Comparison of ENCODE assay signal across 8 cellular contexts in the genomic region with DNA sequence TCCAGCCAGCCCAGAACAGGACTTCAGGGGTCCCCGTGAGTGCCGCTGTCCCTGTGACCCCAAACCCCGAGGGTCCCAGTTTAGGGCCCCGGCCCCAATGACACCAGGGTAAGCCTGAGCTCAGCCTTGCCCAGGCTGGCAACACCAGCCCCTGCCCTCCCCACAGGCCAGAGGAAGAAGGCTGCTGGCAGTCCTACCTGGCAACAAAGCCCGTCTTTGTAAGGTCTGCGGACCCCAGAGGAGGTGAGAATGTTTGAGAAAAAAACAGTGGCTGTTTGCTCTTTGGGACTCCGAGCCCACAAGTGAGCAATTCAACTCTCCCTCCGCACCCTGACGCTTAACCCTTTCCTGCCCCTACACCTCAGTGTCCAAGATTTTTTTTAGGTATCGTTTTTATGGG. TPM values are rescaled to one million over a fixed set of nuclear protein-coding genes. Genes with fewer than 3 reads are reported as not detected.
A peak's percentile ranks its signal among the peaks of the same experiment; 100 is the strongest.
DNase-seq lines count a peak whose midpoint lies in the region; ATAC-seq and TF ChIP-seq lines count a peak whose summit lies in the region.

No MANE protein-coding gene starts in this region.

- H3K27ac ChIP-seq in heart right ventricle (peak overlapping the region; percentile 42 to 90 (median 84)), smooth muscle cell (ENCODE audit: low read depth) (peak overlapping the region; percentile 79)

- H3K79me2 ChIP-seq in smooth muscle cell (ENCODE audit: low read depth): peaks cover 49% of the 10 kb centered on the region

- H3K27me3 Mint-ChIP-seq in activated naive CD8-positive, alpha-beta T cell treated with anti-CD3 and anti-CD28 coated beads for 36 hours: no peaks in the 10 kb centered on the region

- intact Hi-C loops in heart right ventricle (cut with DNase I) (loop anchor here in 3 of 10 donors (2.0 to 10.0 kb wide), 3 partner anchors 85 to 325 kb away; no protein-coding TSS in a partner anchor), cardiac septum (cut with DNase I) (no loop called here)

- H3K9me3 ChIP-seq in heart right ventricle (no peaks in the 10 kb centered on the region), smooth muscle cell (replicated peaks; ENCODE audit: low read depth) (no peaks in the 10 kb centered on the region)

- H4K20me1 ChIP-seq in smooth muscle cell (ENCODE audit: low read depth): peaks cover 41% of the 10 kb centered on the region

- peaks cover 3 to 43% (median 36%) of the 10 kb centered on the region in 9 donors for H3K4me1 ChIP-seq in heart right ventricle
- peaks cover 14% of the 10 kb centered on the region for H3K4me1 ChIP-seq in smooth muscle cell (ENCODE audit: low read depth)

- peak in 2 of 8 donors; percentile 13 to 22 for ATAC-seq in heart right ventricle
- no peak for ATAC-seq in GM18867 (IDR thresholded peaks at IDR 0.05; ENCODE audit: unreplicated experiment)

- DNase-seq in heart right ventricle (no peak), cardiac septum (ENCODE audit: low spot score) (no peak), iPS-NIHi7 (ENCODE audit: extremely low spot score) (peak; percentile 38), smooth muscle cell (lab: John Stamatoyannopoulos, UW; ENCODE audit: unreplicated experiment) (no peak), NCI-H187 treated with DMSO at 0.1 percent for 48 hours (lab: John Stamatoyannopoulos, UW) (no peak), MV-4-11 (lab: John Stamatoyannopoulos, UW) (no peak)
- DNase-seq in activated naive CD8-positive, alpha-beta T cell treated with anti-CD3 and anti-CD28 coated beads for 36 hours: peak; percentile 21

- peak overlapping the region; percentile 85 for H3K27ac Mint-ChIP-seq in activated naive CD8-positive, alpha-beta T cell treated with anti-CD3 and anti-CD28 coated beads for 36 hours

- 0 to 1% methylated on average over 10 of the region's 10 CpGs for WGBS in heart right ventricle, 2 donors
- WGBS in smooth muscle cell (ENCODE audit: low lambda C conversion rate): 5% methylated on average over 10 of the region's 10 CpGs

- peak overlapping the region; percentile 92 for H3K4me3 Mint-ChIP-seq in activated naive CD8-positive, alpha-beta T cell treated with anti-CD3 and anti-CD28 coated beads for 36 hours

- peaks cover 5% of the 10 kb centered on the region for H3F3A ChIP-seq in smooth muscle cell (ENCODE audit: low read depth)

- H3K36me3 Mint-ChIP-seq in activated naive CD8-positive, alpha-beta T cell treated with anti-CD3 and anti-CD28 coated beads for 36 hours: peaks cover 8% of the 10 kb centered on the region

- no peaks in the 10 kb centered on the region for H3K9me3 Mint-ChIP-seq in activated naive CD8-positive, alpha-beta T cell treated with anti-CD3 and anti-CD28 coated beads for 36 hours

- H3K36me3 ChIP-seq in heart right ventricle (peaks cover 0 to 23% (median under 1%) of the 10 kb centered on the region in 9 donors), smooth muscle cell (ENCODE audit: low read depth) (no peaks in the 10 kb centered on the region)

- H3K9ac ChIP-seq in smooth muscle cell (ENCODE audit: low read depth): peak overlapping the region; percentile 89

- peak overlapping the region; percentile 14 for H2AFZ ChIP-seq in smooth muscle cell (ENCODE audit: low read depth)

- no peak for TF ChIP-seq CTCF in heart right ventricle (IDR thresholded peaks at IDR 0.05)
- TF ChIP-seq CTCF in smooth muscle cell (IDR thresholded peaks at IDR 0.05; ENCODE audit: borderline replicate concordance, insufficient read depth, poor library complexity, severe bottlenecking): no peak

- H3K27me3 ChIP-seq in heart right ventricle: no peaks in the 10 kb centered on the region
- no peaks in the 10 kb centered on the region for H3K27me3 ChIP-seq in smooth muscle cell (ENCODE audit: low read depth)

- H3K4me2 ChIP-seq in smooth muscle cell: peak overlapping the region; percentile 94

- peak overlapping the region; percentile 63 to 95 (median 75) for H3K4me3 ChIP-seq in heart right ventricle
- H3K4me3 ChIP-seq in smooth muscle cell: peak overlapping the region; percentile 70

- H3K4me1 Mint-ChIP-seq in activated naive CD8-positive, alpha-beta T cell treated with anti-CD3 and anti-CD28 coated beads for 36 hours: peaks cover 18% of the 10 kb centered on the region

RNA-seq across cellular contexts. Expression of a gene that starts 1.7 kb away (rescaled TPM):
- 10 to 100 TPM; 55.6 to 80.5 (median 63.4) TPM for total RNA-seq in heart right ventricle
- 100 to 1,000 TPM in 1 of 2 donors, 10 to 100 TPM in 1; 83.1 to 188 TPM for polyA plus RNA-seq in heart right ventricle
- 82.3 TPM for total RNA-seq in cardiac septum
- total RNA-seq in activated naive CD8-positive, alpha-beta T cell treated with anti-CD3 and anti-CD28 coated beads for 36 hours: 100 to 1,000 TPM; 121 to 128 TPM
- total RNA-seq in smooth muscle cell: 322 and 395 TPM in 2 replicates
- polyA plus RNA-seq in smooth muscle cell: 330 and 407 TPM in 2 replicates

RNA-seq across cellular contexts. Expression of a gene that starts 36.7 kb away (rescaled TPM):
- total RNA-seq in heart right ventricle (10 to 100 TPM in 8 of 10 donors, 1 to 10 TPM in 2; 9.5 to 12.1 (median 10.8) TPM), cardiac septum (7.8 TPM), smooth muscle cell (6.5 and 9.8 TPM in 2 replicates)
- polyA plus RNA-seq in heart right ventricle (10 to 100 TPM; 12.1 to 20.9 TPM), smooth muscle cell (14.5 and 19.0 TPM in 2 replicates)
- total RNA-seq in activated naive CD8-positive, alpha-beta T cell treated with anti-CD3 and anti-CD28 coated beads for 36 hours: 10 to 100 TPM; 23.5 to 27.2 TPM

RNA-seq across cellular contexts. Expression of a gene that starts 37.0 kb away (rescaled TPM):
- total RNA-seq in heart right ventricle (10 to 100 TPM; 19.7 to 33.6 (median 27.1) TPM), cardiac septum (22.0 TPM), smooth muscle cell (50.3 and 70.8 TPM in 2 replicates)
- polyA plus RNA-seq in heart right ventricle (10 to 100 TPM in 1 of 2 donors, 1 to 10 TPM in 1; 4.1 to 11.3 TPM), smooth muscle cell (5.1 and 7.4 TPM in 2 replicates)
- 10 to 100 TPM; 81.8 to 84.0 TPM for total RNA-seq in activated naive CD8-positive, alpha-beta T cell treated with anti-CD3 and anti-CD28 coated beads for 36 hours

Comparison
In these comparisons a context has a peak if more than half of its experiments do, and no peak if none do; other contexts are left out.
1. DNase-seq: peak in activated naive CD8-positive, alpha-beta T cell treated with anti-CD3 and anti-CD28 coated beads for 36 hours (single experiment) and iPS-NIHi7 (single experiment); none in heart right ventricle (0 of 2), cardiac septum (single experiment), smooth muscle cell (single experiment), NCI-H187 treated with DMSO at 0.1 percent for 48 hours (single experiment) and MV-4-11 (single experiment).